In genomic region chr14:29653303-29653702, GRCh38 we compare ENCODE assay signal across 24 cellular contexts.
DNase-seq lines count a peak whose midpoint lies in the region; ATAC-seq, FAIRE-seq and TF ChIP-seq lines count a peak whose summit lies in the region.
"Had no signal": no experiment of that assay in that cellular context is flagged by ENCODE, and none has a peak within 500 bp of the region (broad histone marks: within the 10 kb centered on the region; RNA-seq: fewer than 3 reads in every experiment).

No MANE protein-coding gene starts in this region.

- H3K4me1 Mint-ChIP-seq in mesothelial cell of epicardium: peaks cover 62% of the 10 kb centered on the region
- H3K4me1 Mint-ChIP-seq: B cell had no signal

- peaks cover 12% of the 10 kb centered on the region for H3K9me3 Mint-ChIP-seq in mesothelial cell of epicardium

- H3K9me1 ChIP-seq in IMR-90 (ENCODE audit: insufficient read depth, low read length): no peaks in the 10 kb centered on the region

- H2BK120ac ChIP-seq in IMR-90 (ENCODE audit: low read depth, low read length) (no peak overlapping the region), H1 (replicated peaks; ENCODE audit: low read depth, low read length) (no peak overlapping the region)

- H3K18ac ChIP-seq in IMR-90 (ENCODE audit: low read depth, low read length): no peak overlapping the region
- no peak overlapping the region for H3K18ac ChIP-seq in H1 (ENCODE audit: extremely low read depth, low read length)

- H3K14ac ChIP-seq in IMR-90 (replicated peaks; ENCODE audit: low read depth, low read length) (no peak overlapping the region), H1 (ENCODE audit: insufficient read length) (no peak overlapping the region)

- peaks cover 16% of the 10 kb centered on the region for H3K36me3 Mint-ChIP-seq in mesothelial cell of epicardium
- H3K36me3 Mint-ChIP-seq: CD8-positive, alpha-beta T cell had no signal

- TF ChIP-seq CTCF in HepG2 (CRISPR knock-in tag; IDR thresholded peaks at IDR 0.05) (no peak), right lobe of liver (IDR thresholded peaks at IDR 0.05) (no peak), IMR-90 (conservative IDR thresholded peaks at IDR 0.05; ENCODE audit: low read depth, low read length) (no peak), H1 (IDR thresholded peaks at IDR 0.05; ENCODE audit: control extremely low read depth in 1 of 3, insufficient read depth in 1 of 3, low read depth in 1 of 3, low read length in 3 of 3) (no peak), mesothelial cell of epicardium (IDR thresholded peaks at IDR 0.05; ENCODE audit: unreplicated experiment) (no peak)

- no peaks in the 10 kb centered on the region for H3K27me3 ChIP-seq in HepG2 (ENCODE audit: control insufficient read depth in 1 of 2, insufficient read depth in 2 of 2, low read length in 2 of 2)
- no peaks in the 10 kb centered on the region for H3K27me3 ChIP-seq in right lobe of liver
- H3K27me3 ChIP-seq in IMR-90 (ENCODE audit: control insufficient read depth, insufficient read depth, low read length): no peaks in the 10 kb centered on the region
- H3K27me3 ChIP-seq in H1 (replicated peaks in 1 of 4; ENCODE audit: control insufficient read depth in 3 of 4, extremely low read depth in 1 of 4, insufficient read depth in 3 of 4, low read length in 3 of 4): no peaks in the 10 kb centered on the region
- H3K27me3 ChIP-seq: BLaER1 treated with 17β-estradiol and CSF1 and Interleukin-3, amounts not matched to agents 10 nM and 100 nM had no signal

- H2BK15ac ChIP-seq in IMR-90 (ENCODE audit: low read depth, low read length) (no peak overlapping the region), H1 (ENCODE audit: low read length) (no peak overlapping the region)

- no TSS peak for BruUV-seq in HepG2 (replicated peaks; lab: Mats Ljungman, UMichigan)
- BruUV-seq in IMR-90 (replicated peaks; lab: Mats Ljungman, UMichigan): no TSS peak

- H3K36me3 ChIP-seq in HepG2 (replicated peaks in 1 of 2; ENCODE audit: control insufficient read depth in 1 of 2, insufficient read depth in 2 of 2, low read length in 2 of 2): no peaks in the 10 kb centered on the region
- no peaks in the 10 kb centered on the region for H3K36me3 ChIP-seq in right lobe of liver
- H3K36me3 ChIP-seq in IMR-90 (ENCODE audit: control insufficient read depth, insufficient read depth, low read length): peaks cover 8% of the 10 kb centered on the region
- no peaks in the 10 kb centered on the region for H3K36me3 ChIP-seq in H1 (ENCODE audit: control insufficient read depth in 2 of 4, insufficient read depth in 4 of 4, low read length in 3 of 4)
- H3K36me3 ChIP-seq: BLaER1 treated with 17β-estradiol and CSF1 and Interleukin-3, amounts not matched to agents 10 nM and 100 nM had no signal

- TF ChIP-seq EP300 in HepG2 (IDR thresholded peaks at IDR 0.05; ENCODE audit: low read depth in 2 of 2, low read length in 2 of 2) (no peak), HepG2 (CRISPR knock-in tag; IDR thresholded peaks at IDR 0.05; ENCODE audit: borderline replicate concordance) (no peak), H1 (IDR thresholded peaks at IDR 0.05; ENCODE audit: borderline replicate concordance in 1 of 2, low read depth in 2 of 2, low read length in 2 of 2) (no peak)

- H3K9me3 ChIP-seq in HepG2 (ENCODE audit: low read length): peaks cover 93% of the 10 kb centered on the region
- no peaks in the 10 kb centered on the region for H3K9me3 ChIP-seq in right lobe of liver
- H3K9me3 ChIP-seq in IMR-90 (ENCODE audit: control insufficient read depth, insufficient read depth, low read length): peaks cover 16% of the 10 kb centered on the region
- H3K9me3 ChIP-seq in H1 (ENCODE audit: insufficient read depth in 2 of 2, low read depth in 1 of 2, low read length in 1 of 2): peaks cover 2 to 8% of the 10 kb centered on the region in 2 experiments; a peak in 3 of 4 replicates

- H4K20me1 ChIP-seq in HepG2 (ENCODE audit: insufficient read depth, low read length) (no peaks in the 10 kb centered on the region), IMR-90 (ENCODE audit: insufficient read depth, low read length) (no peaks in the 10 kb centered on the region), H1 (replicated peaks in 1 of 2; ENCODE audit: control insufficient read depth in 1 of 2, insufficient read depth in 2 of 2, low read length in 2 of 2) (no peaks in the 10 kb centered on the region)
- H4K20me1 ChIP-seq: BLaER1 treated with 17β-estradiol and CSF1 and Interleukin-3, amounts not matched to agents 10 nM and 100 nM had no signal

- POLR2A ChIA-PET in HepG2 (lab: Yijun Ruan, JAX): no interaction called here
- POLR2A ChIA-PET in IMR-90 (lab: Charles Lee; ENCODE audit: unreplicated experiment): no interaction called here
- POLR2A ChIA-PET in H1 (lab: Charles Lee; ENCODE audit: partially characterized antibody): no interaction called here

- H3K27ac Mint-ChIP-seq in mesothelial cell of epicardium: peak overlapping the region; percentile 69
- H3K27ac Mint-ChIP-seq: B cell; CD4-positive, alpha-beta T cell; CD8-positive, alpha-beta T cell had no signal

- H2AK5ac ChIP-seq in IMR-90 (ENCODE audit: low read depth, low read length) (no peak overlapping the region), H1 (ENCODE audit: low read depth, low read length) (no peak overlapping the region)

- DNase-seq in HepG2 (ENCODE audit: low spot score) (no peak), right lobe of liver (no peak), IMR-90 (no peak), H1 (ENCODE audit: low read depth in 1 of 2, low spot score in 2 of 2) (no peak), mesothelial cell of epicardium (ENCODE audit: low spot score in 2 of 2, unreplicated experiment in 2 of 2) (no peak), HTR-8/SVneo (ENCODE audit: insufficient read length, low spot score) (no peak)
- no peak for DNase-seq in activated CD4-positive, alpha-beta T cell treated with anti-CD3 and anti-CD28 coated beads for 1 hour
- no peak for DNase-seq in activated CD4-positive, alpha-beta T cell treated with anti-CD3 and anti-CD28 coated beads, Interleukin-2, amount 50 U/mL, for 4 hours
- DNase-seq: 8988T; AML-193; Caco-2; Calu3; CD4-positive, alpha-beta T cell; CD8-positive, alpha-beta T cell; DMS79 treated with DMSO at 0.1 percent for 48 hours; GF-D8 had no signal

- H3K56ac ChIP-seq in IMR-90 (ENCODE audit: extremely low read depth, insufficient read depth, low read length): no peak overlapping the region
- no peak overlapping the region for H3K56ac ChIP-seq in H1 (replicated peaks; ENCODE audit: insufficient read length, low read depth, low read length)

- FAIRE-seq in HepG2 (lab: Jason Lieb, UNC): no peak
- FAIRE-seq in H1 (lab: Jason Lieb, UNC): no peak
- FAIRE-seq in HTR-8/SVneo (lab: Jason Lieb, UNC): no peak
- FAIRE-seq: A204.1, D721Med, G401.6, GM12891, GM19239 had no signal

- H3K23ac ChIP-seq in IMR-90 (ENCODE audit: low read depth, low read length) (no peak overlapping the region), H1 (ENCODE audit: insufficient read length) (no peak overlapping the region)

- H3K27ac ChIP-seq in HepG2 (ENCODE audit: extremely low read length, insufficient read depth, low read length) (no peak overlapping the region), right lobe of liver (no peak overlapping the region), IMR-90 (ENCODE audit: insufficient read depth, low read length) (no peak overlapping the region), H1 (ENCODE audit: low read depth, low read length) (no peak overlapping the region)
- H3K27ac ChIP-seq: BLaER1 treated with 17β-estradiol and CSF1 and Interleukin-3, amounts not matched to agents 10 nM and 100 nM; C4-2B had no signal

- H3K4me2 ChIP-seq in HepG2 (ENCODE audit: low read depth, low read length) (no peak overlapping the region), IMR-90 (ENCODE audit: low read depth, low read length) (no peak overlapping the region), H1 (ENCODE audit: insufficient read depth in 1 of 2, low read depth in 2 of 2, low read length in 2 of 2) (no peak overlapping the region)
- H3K4me2 ChIP-seq: BLaER1 treated with 17β-estradiol and CSF1 and Interleukin-3, amounts not matched to agents 10 nM and 100 nM had no signal

- no peak overlapping the region for H2AFZ ChIP-seq in HepG2 (ENCODE audit: low read length)
- H2AFZ ChIP-seq in IMR-90 (replicated peaks; ENCODE audit: low read length, poor library complexity): no peak overlapping the region
- H2AFZ ChIP-seq in H1 (ENCODE audit: low read length): no peak overlapping the region

- H3K9ac ChIP-seq in HepG2 (ENCODE audit: insufficient read depth, low read depth, low read length): no peak overlapping the region
- no peak overlapping the region for H3K9ac ChIP-seq in IMR-90 (ENCODE audit: low read depth, low read length)
- H3K9ac ChIP-seq in H1 (replicated peaks in 1 of 4; ENCODE audit: extremely low read depth in 1 of 4, low read depth in 3 of 4, low read length in 3 of 4): no peak overlapping the region
- H3K9ac ChIP-seq: BLaER1 treated with 17β-estradiol and CSF1 and Interleukin-3, amounts not matched to agents 10 nM and 100 nM had no signal

- H2BK5ac ChIP-seq in IMR-90 (ENCODE audit: low read depth, low read length, poor library complexity, severe bottlenecking) (no peak overlapping the region), H1 (ENCODE audit: low read depth, low read length) (no peak overlapping the region)

- H3K79me1 ChIP-seq in IMR-90 (ENCODE audit: low read depth in 1 of 2, low read length in 2 of 2) (no peaks in the 10 kb centered on the region), H1 (ENCODE audit: low read depth, low read length) (no peaks in the 10 kb centered on the region)

- no peaks in the 10 kb centered on the region for H3K4me1 ChIP-seq in HepG2 (ENCODE audit: insufficient read depth, low read length)
- H3K4me1 ChIP-seq in right lobe of liver: no peaks in the 10 kb centered on the region
- H3K4me1 ChIP-seq in IMR-90 (ENCODE audit: control insufficient read depth, insufficient read depth, low read length): no peaks in the 10 kb centered on the region; the same call in 1 of the 2 replicates
- 0 out of 7 replicates have a peak, but pooled peaks cover 0 to 3% (median 0%) of the 10 kb centered on the region in 4 experiments for H3K4me1 ChIP-seq in H1 (replicated peaks in 1 of 4; ENCODE audit: control insufficient read depth in 3 of 4, insufficient read depth in 4 of 4, low read length in 3 of 4)
- H3K4me1 ChIP-seq: Caco-2 had no signal

- H4K5ac ChIP-seq in IMR-90 (ENCODE audit: low read depth, low read length) (no peak overlapping the region), H1 (ENCODE audit: insufficient read length, low read depth, low read length) (no peak overlapping the region)

- no peak overlapping the region for H4K8ac ChIP-seq in IMR-90 (ENCODE audit: low read depth in 2 of 2, low read length in 2 of 2)
- no peak overlapping the region for H4K8ac ChIP-seq in H1 (ENCODE audit: extremely low read depth, insufficient read depth, low read length)

- TF ChIP-seq RAD21 in HepG2 (CRISPR knock-in tag; IDR thresholded peaks at IDR 0.05) (no peak), IMR-90 (IDR thresholded peaks at IDR 0.05; ENCODE audit: low read length) (no peak), H1 (IDR thresholded peaks at IDR 0.05 in 1 of 2, conservative IDR thresholded peaks at IDR 0.05 in 1 of 2; ENCODE audit: low read depth in 2 of 2, low read length in 2 of 2) (no peak)

- intact Hi-C loops in HepG2 (cut with micrococcal nuclease; ENCODE audit: unreplicated experiment) (no loop called here), right lobe of liver (cut with DNase I) (no loop called here), IMR-90 (cut with micrococcal nuclease) (no loop called here)

- no peak overlapping the region for H2BK20ac ChIP-seq in IMR-90 (ENCODE audit: low read depth, low read length)
- H2BK20ac ChIP-seq in H1 (ENCODE audit: low read length): no peak overlapping the region

- H4K91ac ChIP-seq in IMR-90 (ENCODE audit: insufficient read depth, low read depth, low read length) (no peak overlapping the region), H1 (replicated peaks; ENCODE audit: insufficient read length, low read length) (no peak overlapping the region)

- H3K23me2 ChIP-seq in H1 (ENCODE audit: low read depth, low read length): no peaks in the 10 kb centered on the region

- in situ Hi-C loops in HepG2 (cut with HindIII; ENCODE audit: extremely low pct_ligation_motif_present, low pct_unique_long_range_greater_than_20kb): no loop called here
- in situ Hi-C loops in IMR-90 (cut with MboI; ENCODE audit: low sequenced_read_pairs): no loop called here

- H3K4me3 ChIP-seq in HepG2 (replicated peaks in 1 of 3; ENCODE audit: insufficient read depth in 1 of 3, low read depth in 2 of 3, low read length in 3 of 3): no peak overlapping the region
- H3K4me3 ChIP-seq in right lobe of liver: no peak overlapping the region
- H3K4me3 ChIP-seq in IMR-90 (ENCODE audit: insufficient read depth, low read depth, low read length): no peak overlapping the region
- H3K4me3 ChIP-seq in H1 (ENCODE audit: extremely low read depth in 1 of 4, insufficient read depth in 2 of 4, low read depth in 3 of 4, low read length in 4 of 4): no peak overlapping the region
- H3K4me3 ChIP-seq: BLaER1 treated with 17β-estradiol and CSF1 and Interleukin-3, amounts not matched to agents 10 nM and 100 nM had no signal

- H3K27me3 Mint-ChIP-seq in mesothelial cell of epicardium (ENCODE audit: low read depth): no peaks in the 10 kb centered on the region
- H3K27me3 Mint-ChIP-seq: B cell; CD4-positive, alpha-beta T cell had no signal

- CTCF ChIA-PET in HepG2 (lab: Yijun Ruan, JAX; ENCODE audit: low intra/inter-chr PET ratio, low total read pairs) (no interaction called here), IMR-90 (lab: Yijun Ruan, JAX) (interaction anchor here (0.7 kb wide), 1 partner anchor 74 kb away, joined by 3 read pairs; no protein-coding TSS in a partner anchor), H1 (lab: Charles Lee; ENCODE audit: partially characterized antibody) (no interaction called here)

- TF ChIP-seq POLR2A in HepG2 (IDR thresholded peaks at IDR 0.05; ENCODE audit: insufficient read depth in 1 of 2, low read depth in 2 of 2, low read length in 2 of 2): no peak
- no peak for TF ChIP-seq POLR2A in right lobe of liver (IDR thresholded peaks at IDR 0.05)
- no peak for TF ChIP-seq POLR2A in IMR-90 (IDR thresholded peaks at IDR 0.05; ENCODE audit: low read depth, low read length)
- no peak for TF ChIP-seq POLR2A in H1 (IDR thresholded peaks at IDR 0.05; ENCODE audit: control extremely low read depth in 1 of 2, low read depth in 2 of 2, low read length in 2 of 2)

- no peaks in the 10 kb centered on the region for H3K79me2 ChIP-seq in HepG2 (ENCODE audit: insufficient read depth, low read length)
- no peaks in the 10 kb centered on the region for H3K79me2 ChIP-seq in H1 (ENCODE audit: control insufficient read depth in 1 of 2, insufficient read depth in 2 of 2, low read length in 2 of 2)

- H3K4ac ChIP-seq in IMR-90 (ENCODE audit: low read depth, low read length) (no peak overlapping the region), H1 (replicated peaks; ENCODE audit: insufficient read length, low read depth, low read length) (no peak overlapping the region)

- H2BK12ac ChIP-seq in H1 (ENCODE audit: low read depth, low read length): no peak overlapping the region

- no peak overlapping the region for H3K4me3 Mint-ChIP-seq in mesothelial cell of epicardium
- H3K4me3 Mint-ChIP-seq: B cell; CD4-positive, alpha-beta T cell; CD8-positive, alpha-beta T cell had no signal

- dilution Hi-C loops in IMR-90 (cut with HindIII; ENCODE audit: low sequenced_read_pairs, unreplicated experiment): no loop called here

- ATAC-seq in HepG2: no peak
- ATAC-seq in right lobe of liver: no peak
- ATAC-seq in IMR-90 (ENCODE audit: low read depth): no peak
- ATAC-seq: CD8-positive, alpha-beta T cell had no signal

- H2AK9ac ChIP-seq in IMR-90 (replicated peaks; ENCODE audit: low read depth, low read length, poor library complexity): no peak overlapping the region

Comparison
In these comparisons a context has a peak if more than half of its experiments do, and no peak if none do; other contexts are left out.
1. Of the 41 proteins assayed by ChIP-seq in both HepG2 and H1: peak only in HepG2: none; only in H1: none; in both: MAFK; in neither: 40.